In genomic region chr6:142482249-142482648, GRCh38 we compare ENCODE assay signal across 16 cellular contexts.
"Had no signal": no experiment of that assay in that cellular context is flagged by ENCODE, and none has a peak within 500 bp of the region (broad histone marks: within the 10 kb centered on the region; RNA-seq: fewer than 3 reads in every experiment).

No MANE protein-coding gene starts in this region.

- H3K4me3 ChIP-seq: esophagus muscularis mucosa, prostate gland, upper lobe of left lung had no signal

- H3K27me3 ChIP-seq: esophagus muscularis mucosa, upper lobe of left lung had no signal

- DNase-seq: activated CD4-positive, alpha-beta T cell treated with anti-CD3 and anti-CD28 coated beads, Interleukin-2, amount 50 U/mL, for 4 hours; activated CD4-positive, CD25-positive, alpha-beta regulatory T cell treated with anti-CD3 and anti-CD28 coated beads, Interleukin-2, amount 50 U/mL, for 72 hours; activated CD8-positive, alpha-beta memory T cell treated with anti-CD3 and anti-CD28 coated beads, Interleukin-2, amount 10 ng/mL, durations not matched to agents 7 days and 5 days; activated effector memory CD4-positive, alpha-beta T cell treated with anti-CD3 and anti-CD28 coated beads, Interleukin-2, amount 50 U/mL, for 16 hours; activated T-cell treated with anti-CD3 and anti-CD28 coated beads, Interleukin-2, amount 50 U/mL, for 24 hours; amygdala; occipital lobe; stimulated activated CD4-positive, alpha-beta T cell treated with anti-CD3 and anti-CD28 coated beads, Interleukin-2, amount 100 ng/mL, for 24 hours; stimulated activated naive CD4-positive, alpha-beta T cell; upper lobe of left lung had no signal

- H3K4me1 ChIP-seq: esophagus muscularis mucosa, prostate gland, upper lobe of left lung had no signal

- ATAC-seq: activated CD8-positive, alpha-beta memory T cell treated with anti-CD3 and anti-CD28 coated beads, Interleukin-2, amount 10 ng/mL, durations not matched to agents 7 days and 5 days; activated naive CD4-positive, alpha-beta T cell treated with anti-CD3 and anti-CD28 coated beads, Interleukin-2, amount 50 U/mL, for 72 hours; left lobe of liver; natural killer cell treated with Interleukin-12 subunit alpha and Interleukin-12 subunit beta and Interleukin-15 and Interleukin-18, amount 100 ng/mL, for 72 hours; sciatic nerve had no signal

- H3K27ac Mint-ChIP-seq: activated CD8-positive, alpha-beta memory T cell treated with anti-CD3 and anti-CD28 coated beads, Interleukin-2, amount 10 ng/mL, durations not matched to agents 7 days and 5 days; activated naive CD4-positive, alpha-beta T cell treated with anti-CD3 and anti-CD28 coated beads, Interleukin-2, amount 50 U/mL, for 72 hours; activated T-cell treated with anti-CD3 and anti-CD28 coated beads, Interleukin-2, amount 50 U/mL, for 24 hours; natural killer cell treated with Interleukin-12 subunit alpha and Interleukin-12 subunit beta and Interleukin-15 and Interleukin-18, amount 100 ng/mL, for 72 hours had no signal

- H3K9me3 Mint-ChIP-seq: natural killer cell treated with Interleukin-12 subunit alpha and Interleukin-12 subunit beta and Interleukin-15 and Interleukin-18, amount 100 ng/mL, for 72 hours had no signal

- H3K36me3 ChIP-seq: esophagus muscularis mucosa, prostate gland, upper lobe of left lung had no signal

- H3K36me3 Mint-ChIP-seq: activated CD8-positive, alpha-beta memory T cell treated with anti-CD3 and anti-CD28 coated beads, Interleukin-2, amount 10 ng/mL, durations not matched to agents 7 days and 5 days; natural killer cell treated with Interleukin-12 subunit alpha and Interleukin-12 subunit beta and Interleukin-15 and Interleukin-18, amount 100 ng/mL, for 72 hours had no signal

- H3K4me3 Mint-ChIP-seq: activated CD8-positive, alpha-beta memory T cell treated with anti-CD3 and anti-CD28 coated beads, Interleukin-2, amount 10 ng/mL, durations not matched to agents 7 days and 5 days; activated T-cell treated with anti-CD3 and anti-CD28 coated beads, Interleukin-2, amount 50 U/mL, for 24 hours; natural killer cell treated with Interleukin-12 subunit alpha and Interleukin-12 subunit beta and Interleukin-15 and Interleukin-18, amount 100 ng/mL, for 72 hours had no signal

- H3K27ac ChIP-seq: esophagus muscularis mucosa, prostate gland, upper lobe of left lung had no signal

- H3K9me3 ChIP-seq: esophagus muscularis mucosa, prostate gland, upper lobe of left lung had no signal
